In genomic region chr15:65132841-65133549, GRCh38 we compare ENCODE assay signal across 1 cellular context.
TF ChIP-seq lines count a peak whose summit lies in the region.

No MANE protein-coding gene starts in this region.

TF ChIP-seq in HEK293, 187 proteins besides CTCF, POLR2A, EP300 and RAD21 (continued from another document):
- no peak for TF ChIP-seq ZNF18 (tag by site-specific recombination; IDR thresholded peaks at IDR 0.05)
- TF ChIP-seq ZNF626 (tag by site-specific recombination; IDR thresholded peaks at IDR 0.05), result no peak
- TF ChIP-seq ZNF600 (tag by site-specific recombination; IDR thresholded peaks at IDR 0.05), result 0 out of 2 replicates have a peak, but pooled peaks have one; percentile 19
- TF ChIP-seq ZSCAN4 (tag by site-specific recombination; IDR thresholded peaks at IDR 0.05), result no peak
- TF ChIP-seq ZNF777 (tag by site-specific recombination; IDR thresholded peaks at IDR 0.05; ENCODE audit: borderline replicate concordance), result no peak
- TF ChIP-seq ZNF341 (tag by site-specific recombination; IDR thresholded peaks at IDR 0.05; ENCODE audit: low read depth), result peak; percentile 44; the same call in 1 of the 2 replicates
- TF ChIP-seq ZSCAN23 (tag by site-specific recombination; IDR thresholded peaks at IDR 0.05), result no peak
- no peak for TF ChIP-seq ZNF580 (tag by site-specific recombination; IDR thresholded peaks at IDR 0.05)
- TF ChIP-seq ZBTB20 (tag by site-specific recombination; IDR thresholded peaks at IDR 0.05), result peak; percentile 49; the same call in 1 of the 2 replicates
- TF ChIP-seq ZNF214 (tag by site-specific recombination; IDR thresholded peaks at IDR 0.05; ENCODE audit: borderline replicate concordance), result no peak
- TF ChIP-seq ZNF529 (tag by site-specific recombination; IDR thresholded peaks at IDR 0.05; ENCODE audit: insufficient replicate concordance), result no peak
- TF ChIP-seq ZNF404 (tag by site-specific recombination; IDR thresholded peaks at IDR 0.05), result no peak
- peak; percentile 81 for TF ChIP-seq GLIS2 (tag by site-specific recombination; IDR thresholded peaks at IDR 0.05)
- peak; percentile 68 for TF ChIP-seq GLIS1 (tag by site-specific recombination; IDR thresholded peaks at IDR 0.05)
- no peak for TF ChIP-seq ZNF76 (tag by site-specific recombination; IDR thresholded peaks at IDR 0.05; ENCODE audit: borderline replicate concordance, low read depth)
